Comparison of ENCODE assay signal across 23 cellular contexts in the genomic region with DNA sequence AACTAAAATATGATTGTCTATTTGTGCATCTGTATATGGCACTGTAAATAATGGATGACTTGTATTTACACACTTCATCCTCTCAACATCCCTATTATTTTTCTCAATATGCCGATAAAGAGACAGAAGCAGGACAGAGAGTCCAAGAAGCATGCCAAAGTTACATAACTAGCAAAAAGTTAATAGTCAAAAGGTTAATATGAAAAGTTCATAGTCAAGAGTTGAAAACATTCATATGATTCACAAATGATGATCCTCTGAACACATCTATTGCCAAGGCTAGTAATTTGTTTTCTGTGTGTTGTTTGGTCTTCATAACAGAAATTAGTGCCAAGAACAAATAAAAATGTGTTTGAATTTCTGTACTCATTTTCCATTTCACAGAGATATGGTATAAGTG.
"Had no signal": no experiment of that assay in that cellular context is flagged by ENCODE, and none has a peak within 500 bp of the region (broad histone marks: within the 10 kb centered on the region; RNA-seq: fewer than 3 reads in every experiment).

No MANE protein-coding gene starts in this region.

- H3K4me3 ChIP-seq: colonic mucosa, esophagus muscularis mucosa, mucosa of descending colon, prostate gland, skin epidermis, spleen, suprapubic skin, transverse colon, upper lobe of right lung, uterus had no signal

- H3K27ac ChIP-seq: colonic mucosa, epithelial cell of prostate, esophagus muscularis mucosa, neutrophil, prostate gland, skin epidermis, spleen, suprapubic skin, transverse colon, upper lobe of right lung, uterus had no signal

- H3K9me3 ChIP-seq: colonic mucosa, esophagus muscularis mucosa, mucosa of descending colon, neutrophil, prostate gland, spleen, suprapubic skin, transverse colon, upper lobe of right lung, uterus had no signal

- H3K27me3 ChIP-seq: colonic mucosa, esophagus muscularis mucosa, neutrophil, spleen, suprapubic skin, transverse colon, upper lobe of right lung, uterus had no signal

- FAIRE-seq: keratinocyte had no signal

- ATAC-seq: left lobe of liver; mucosa of descending colon; natural killer cell treated with Interleukin-12 subunit alpha and Interleukin-12 subunit beta and Interleukin-15 and Interleukin-18, amount 100 ng/mL, for 72 hours; right cardiac atrium; stimulated activated naive B cell treated with anti-CD40 and anti-IgM and Interleukin-4, amounts not matched to agents 10 μg/mL and 1 μg/mL and 100 μg/mL, for 72 hours; upper lobe of right lung had no signal

- H3K36me3 ChIP-seq: colonic mucosa, esophagus muscularis mucosa, neutrophil, prostate gland, spleen, suprapubic skin, transverse colon, upper lobe of right lung, uterus had no signal

- DNase-seq: colonic mucosa; effector CD8-positive, alpha-beta T cell; endodermal cell; foreskin melanocyte; head of caudate nucleus; mesenchymal stem cell; mucosa of descending colon; naive B cell; right cardiac atrium; spleen; stimulated activated naive B cell treated with anti-CD40 and anti-IgM and Interleukin-4, amounts not matched to agents 10 μg/mL and 1 μg/mL and 100 μg/mL, for 72 hours; transverse colon; upper lobe of right lung; uterus had no signal

- H3K4me1 ChIP-seq: colonic mucosa, prostate gland, spleen, suprapubic skin, transverse colon, upper lobe of right lung, uterus had no signal
